Comparison of ENCODE assay signal across 12 cellular contexts in genomic region chr1:27119270-27119618, GRCh38. TPM values are rescaled to one million over a fixed set of nuclear protein-coding genes. Genes with fewer than 3 reads are reported as not detected.
A peak's percentile ranks its signal among the peaks of the same experiment; 100 is the strongest.
DNase-seq lines count a peak whose midpoint lies in the region; ATAC-seq and TF ChIP-seq lines count a peak whose summit lies in the region.
"Had no signal": no experiment of that assay in that cellular context is flagged by ENCODE, and none has a peak within 500 bp of the region (broad histone marks: within the 10 kb centered on the region; RNA-seq: fewer than 3 reads in every experiment).

No MANE protein-coding gene starts in this region.

- H3K27ac ChIP-seq in CD4-positive, alpha-beta T cell (ENCODE audit: low read depth, low read length) = no peak overlapping the region
- H3K27ac ChIP-seq in ascending aorta = peak overlapping the region; percentile 83 to 87
- H3K27ac ChIP-seq in left ventricle myocardium inferior (replicated peaks) = peak overlapping the region; percentile 84
- H3K27ac ChIP-seq in effector memory CD4-positive, alpha-beta T cell (ENCODE audit: insufficient read depth, low read length, poor library complexity, severe bottlenecking) = no peak overlapping the region
- peak overlapping the region in 1 of 2 experiments; percentile 59; a peak in 2 of 4 replicates for H3K27ac ChIP-seq in SK-N-SH (ENCODE audit: low read depth in 2 of 2, low read length in 1 of 2)

- H3K27me3 Mint-ChIP-seq in CD4-positive, alpha-beta T cell = no peaks in the 10 kb centered on the region
- H3K27me3 Mint-ChIP-seq in activated T-helper 2 cell treated with anti-CD3 and anti-CD28 coated beads, Interferon-gamma antibody, Interleukin-2, Interleukin-4, amounts not matched to agents 10 μg/mL and 5 μg/mL and 100 μg/mL, durations not matched to agents 14 hours and 24 hours and 36 hours (ENCODE audit: low read depth) = no peaks in the 10 kb centered on the region
- H3K27me3 Mint-ChIP-seq: stimulated activated naive CD8-positive, alpha-beta T cell treated with anti-CD3 and anti-CD28 coated beads, Interleukin-15, Interleukin-2, amounts not matched to agents 100 ng/mL and 50 ng/mL, for 24 hours had no signal

- no peak for TF ChIP-seq EP300 in SK-N-SH (IDR thresholded peaks at IDR 0.05; ENCODE audit: borderline replicate concordance in 1 of 2, low read depth in 1 of 2, low read length in 1 of 2)

- peaks cover 4% of the 10 kb centered on the region for H3F3A ChIP-seq in SK-N-SH (replicated peaks; ENCODE audit: insufficient read depth)

- 93% methylated on average over 4 of the region's 4 CpGs for WGBS in SK-N-SH (ENCODE audit: low lambda C conversion rate)

- intact Hi-C loops in CD4-positive, alpha-beta T cell (cut with DNase I, micrococcal nuclease) = no loop called here
- intact Hi-C loops in ascending aorta (cut with DNase I) (loop anchor here (2.0 to 10.0 kb wide), 2 partner anchors 36 to 276 kb away; partner anchors contain the start of genes GPR3 and SLC9A1), left ventricle myocardium inferior (cut with micrococcal nuclease) (no loop called here)
- intact Hi-C loops in activated T-helper 2 cell treated with anti-CD3 and anti-CD28 coated beads, Interferon-gamma antibody, Interleukin-2, Interleukin-4, amounts not matched to agents 10 μg/mL and 5 μg/mL and 100 μg/mL, durations not matched to agents 14 hours and 24 hours and 36 hours (cut with micrococcal nuclease) = no loop called here

- no peak overlapping the region for H2AFZ ChIP-seq in SK-N-SH (ENCODE audit: low read depth)

- no peaks in the 10 kb centered on the region for H3K27me3 ChIP-seq in CD4-positive, alpha-beta T cell (ENCODE audit: control insufficient read depth, insufficient read depth, low read length)
- H3K27me3 ChIP-seq in ascending aorta (no peaks in the 10 kb centered on the region), left ventricle myocardium inferior (ENCODE audit: low read depth) (no peaks in the 10 kb centered on the region), SK-N-SH (ENCODE audit: insufficient read depth) (no peaks in the 10 kb centered on the region)
- H3K27me3 ChIP-seq in effector memory CD4-positive, alpha-beta T cell (replicated peaks; ENCODE audit: control insufficient read depth, insufficient read depth, low read length, poor library complexity, severe bottlenecking) = no peaks in the 10 kb centered on the region

- ATAC-seq in CD4-positive, alpha-beta T cell (ENCODE audit: poor library complexity) = no peak
- no peak for ATAC-seq in HG03378 (IDR thresholded peaks at IDR 0.05; ENCODE audit: unreplicated experiment)

- H3K36me3 Mint-ChIP-seq in CD4-positive, alpha-beta T cell (ENCODE audit: low read depth) = no peaks in the 10 kb centered on the region
- H3K36me3 Mint-ChIP-seq in activated T-helper 2 cell treated with anti-CD3 and anti-CD28 coated beads, Interferon-gamma antibody, Interleukin-2, Interleukin-4, amounts not matched to agents 10 μg/mL and 5 μg/mL and 100 μg/mL, durations not matched to agents 14 hours and 24 hours and 36 hours (ENCODE audit: low read depth) = peaks cover 2% of the 10 kb centered on the region

- peaks cover 27% of the 10 kb centered on the region for H3K4me1 Mint-ChIP-seq in CD4-positive, alpha-beta T cell (ENCODE audit: low read depth)
- peaks cover 17% of the 10 kb centered on the region for H3K4me1 Mint-ChIP-seq in activated T-helper 2 cell treated with anti-CD3 and anti-CD28 coated beads, Interferon-gamma antibody, Interleukin-2, Interleukin-4, amounts not matched to agents 10 μg/mL and 5 μg/mL and 100 μg/mL, durations not matched to agents 14 hours and 24 hours and 36 hours (ENCODE audit: low read depth)

- no peak for TF ChIP-seq CTCF in CD4-positive, alpha-beta T cell (IDR thresholded peaks at IDR 0.05)
- TF ChIP-seq CTCF in ascending aorta (IDR thresholded peaks at IDR 0.05) (no peak), left ventricle myocardium inferior (IDR thresholded peaks at IDR 0.05; ENCODE audit: borderline replicate concordance) (no peak), SK-N-SH (IDR thresholded peaks at IDR 0.05) (no peak)

- DNase-seq in CD4-positive, alpha-beta T cell = no peak
- peak in 1 of 2 donors; percentile 81 for DNase-seq in ascending aorta (ENCODE audit: low spot score in 2 of 2)
- no peak for DNase-seq in left ventricle myocardium inferior
- peak; percentile 54 for DNase-seq in skeletal muscle cell (ENCODE audit: low read depth)
- DNase-seq in effector memory CD4-positive, alpha-beta T cell = no peak
- no peak for DNase-seq in SK-N-SH
- DNase-seq in activated T-helper 2 cell treated with anti-CD3 and anti-CD28 coated beads, Interferon-gamma antibody, Interleukin-2, Interleukin-4, amounts not matched to agents 10 μg/mL and 5 μg/mL and 100 μg/mL, durations not matched to agents 14 hours and 24 hours and 36 hours (ENCODE audit: low spot score) = no peak
- DNase-seq: COR-L47, NCI-H1930, small intestine had no signal

- no peaks in the 10 kb centered on the region for H3K9me3 ChIP-seq in CD4-positive, alpha-beta T cell (ENCODE audit: control insufficient read depth, low read length)
- H3K9me3 ChIP-seq in ascending aorta (no peaks in the 10 kb centered on the region), left ventricle myocardium inferior (replicated peaks) (no peaks in the 10 kb centered on the region), SK-N-SH (no peaks in the 10 kb centered on the region)
- H3K9me3 ChIP-seq in effector memory CD4-positive, alpha-beta T cell (ENCODE audit: control insufficient read depth, low read length) = no peaks in the 10 kb centered on the region

- no peak for TF ChIP-seq RAD21 in SK-N-SH (IDR thresholded peaks at IDR 0.05; ENCODE audit: low read length)

- H3K27ac Mint-ChIP-seq in CD4-positive, alpha-beta T cell = peak overlapping the region; percentile 11
- H3K27ac Mint-ChIP-seq in activated T-helper 2 cell treated with anti-CD3 and anti-CD28 coated beads, Interferon-gamma antibody, Interleukin-2, Interleukin-4, amounts not matched to agents 10 μg/mL and 5 μg/mL and 100 μg/mL, durations not matched to agents 14 hours and 24 hours and 36 hours = no peak overlapping the region
- H3K27ac Mint-ChIP-seq: stimulated activated naive CD8-positive, alpha-beta T cell treated with anti-CD3 and anti-CD28 coated beads, Interleukin-15, Interleukin-2, amounts not matched to agents 100 ng/mL and 50 ng/mL, for 24 hours had no signal

- H4K20me1 ChIP-seq in SK-N-SH (ENCODE audit: insufficient read depth) = no peaks in the 10 kb centered on the region

- H3K4me2 ChIP-seq in SK-N-SH = no peak overlapping the region; the same call in 1 of the 2 replicates

- H3K79me2 ChIP-seq in SK-N-SH (ENCODE audit: insufficient read depth) = peaks cover 27% of the 10 kb centered on the region

- H3K36me3 ChIP-seq in ascending aorta (no peaks in the 10 kb centered on the region), left ventricle myocardium inferior (no peaks in the 10 kb centered on the region), SK-N-SH (replicated peaks in 1 of 2; ENCODE audit: control insufficient read depth in 1 of 2, insufficient read depth in 2 of 2, low read length in 1 of 2) (no peaks in the 10 kb centered on the region)
- H3K36me3 ChIP-seq in effector memory CD4-positive, alpha-beta T cell (ENCODE audit: control insufficient read depth, insufficient read depth, low read length) = no peaks in the 10 kb centered on the region

- no peak overlapping the region for H3K9ac ChIP-seq in SK-N-SH

- no peaks in the 10 kb centered on the region for H3K9me3 Mint-ChIP-seq in CD4-positive, alpha-beta T cell
- no peaks in the 10 kb centered on the region for H3K9me3 Mint-ChIP-seq in activated T-helper 2 cell treated with anti-CD3 and anti-CD28 coated beads, Interferon-gamma antibody, Interleukin-2, Interleukin-4, amounts not matched to agents 10 μg/mL and 5 μg/mL and 100 μg/mL, durations not matched to agents 14 hours and 24 hours and 36 hours
- H3K9me3 Mint-ChIP-seq: stimulated activated naive CD8-positive, alpha-beta T cell treated with anti-CD3 and anti-CD28 coated beads, Interleukin-15, Interleukin-2, amounts not matched to agents 100 ng/mL and 50 ng/mL, for 24 hours had no signal

- CTCF ChIA-PET in CD4-positive, alpha-beta T cell (lab: Charles Lee) = no interaction called here
- CTCF ChIA-PET in SK-N-SH (lab: Yijun Ruan, JAX) = interaction anchor here (1.6 kb wide), 1 partner anchor 19 kb away, joined by 3 read pairs; no protein-coding TSS in a partner anchor

- peaks cover 25 to 57% of the 10 kb centered on the region in 2 donors for H3K4me1 ChIP-seq in ascending aorta
- H3K4me1 ChIP-seq in left ventricle myocardium inferior = peaks cover 90% of the 10 kb centered on the region
- no peaks in the 10 kb centered on the region for H3K4me1 ChIP-seq in effector memory CD4-positive, alpha-beta T cell (ENCODE audit: control insufficient read depth, insufficient read depth, low read length, poor library complexity, severe bottlenecking)
- peaks cover 0 to 38% of the 10 kb centered on the region in 2 experiments; a peak in 3 of 4 replicates for H3K4me1 ChIP-seq in SK-N-SH (ENCODE audit: control insufficient read depth in 1 of 2, insufficient read depth in 2 of 2, low read depth in 1 of 2, low read length in 1 of 2)

- H3K4me3 ChIP-seq in ascending aorta (peak overlapping the region in 1 of 2 donors; percentile 36), left ventricle myocardium inferior (peak overlapping the region; percentile 24), skeletal muscle cell (ENCODE audit: low read depth, low read length) (no peak overlapping the region), SK-N-SH (ENCODE audit: low read depth in 2 of 2, low read length in 1 of 2) (no peak overlapping the region)
- H3K4me3 ChIP-seq in effector memory CD4-positive, alpha-beta T cell (ENCODE audit: insufficient read depth, low read depth, low read length, poor library complexity, severe bottlenecking) = no peak overlapping the region

- POLR2A ChIA-PET in CD4-positive, alpha-beta T cell (lab: Charles Lee) = no interaction called here
- POLR2A ChIA-PET in SK-N-SH (lab: Yijun Ruan, JAX) = no interaction called here

- no peaks in the 10 kb centered on the region for H3K9me2 ChIP-seq in SK-N-SH

- H3K4me3 Mint-ChIP-seq in CD4-positive, alpha-beta T cell = no peak overlapping the region
- H3K4me3 Mint-ChIP-seq in activated T-helper 2 cell treated with anti-CD3 and anti-CD28 coated beads, Interferon-gamma antibody, Interleukin-2, Interleukin-4, amounts not matched to agents 10 μg/mL and 5 μg/mL and 100 μg/mL, durations not matched to agents 14 hours and 24 hours and 36 hours (ENCODE audit: low read depth) = no peak overlapping the region
- H3K4me3 Mint-ChIP-seq: stimulated activated naive CD8-positive, alpha-beta T cell treated with anti-CD3 and anti-CD28 coated beads, Interleukin-15, Interleukin-2, amounts not matched to agents 100 ng/mL and 50 ng/mL, for 24 hours had no signal

TF ChIP-seq in SK-N-SH, 30 proteins besides CTCF, POLR2A, EP300 and RAD21 (continues in another document):
- no peak for TF ChIP-seq TAF1 (IDR thresholded peaks at IDR 0.05; ENCODE audit: borderline replicate concordance, low read depth, low read length)

RNA-seq across cellular contexts. Expression of gene SLC9A1, which starts 35.7 kb away (rescaled TPM):
- total RNA-seq in CD4-positive, alpha-beta T cell = 10 to 100 TPM; 14.2 to 19.0 TPM
- total RNA-seq in ascending aorta (22.0 TPM), left ventricle myocardium inferior (19.5 TPM)
- 5.6 and 11.4 TPM in 2 replicates for polyA plus RNA-seq in SK-N-SH (2012; rRNA removed)
- polyA plus RNA-seq in SK-N-SH (2012; cell fraction: cytosol; rRNA removed) = 7.0 and 9.2 TPM in 2 replicates
- polyA plus RNA-seq in SK-N-SH (2012; cell fraction: nucleus; rRNA removed) = 10.7 and 14.3 TPM in 2 replicates
- 23.7 and 27.2 TPM in 2 replicates for total RNA-seq in activated T-helper 2 cell treated with anti-CD3 and anti-CD28 coated beads, Interferon-gamma antibody, Interleukin-2, Interleukin-4, amounts not matched to agents 10 μg/mL and 5 μg/mL and 100 μg/mL, durations not matched to agents 14 hours and 24 hours and 36 hours

Comparison
In these comparisons a context has a peak if more than half of its experiments do, and no peak if none do; other contexts are left out.
1. H3K27ac ChIP-seq: peak in ascending aorta (2 of 2) and left ventricle myocardium inferior (single experiment); none in CD4-positive, alpha-beta T cell (single experiment) and effector memory CD4-positive, alpha-beta T cell (single experiment).